Comparison of ENCODE assay signal across 19 cellular contexts in the genomic region with DNA sequence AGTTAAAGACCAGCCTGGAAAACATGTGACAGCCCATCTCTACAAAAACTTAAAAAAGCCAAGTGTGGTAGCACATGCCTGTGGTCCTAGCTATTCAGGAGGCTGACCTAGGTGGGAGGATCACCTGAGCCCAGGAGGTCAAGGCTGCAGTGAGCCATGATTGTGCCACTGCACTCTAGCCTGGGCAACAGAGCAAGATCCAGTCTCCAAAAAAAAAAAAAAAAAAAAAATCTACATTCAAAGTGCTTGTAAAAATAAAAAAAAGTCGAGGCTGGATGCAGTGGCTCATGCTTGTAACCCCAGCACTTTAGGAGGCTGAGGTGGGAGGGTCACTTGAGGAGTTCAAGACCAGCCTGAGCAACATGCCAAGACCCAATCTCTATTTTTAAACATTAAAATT. TPM values are rescaled to one million over a fixed set of nuclear protein-coding genes. Genes with fewer than 3 reads are reported as not detected.
DNase-seq lines count a peak whose midpoint lies in the region; ATAC-seq, FAIRE-seq and TF ChIP-seq lines count a peak whose summit lies in the region.
"Had no signal": no experiment of that assay in that cellular context is flagged by ENCODE, and none has a peak within 500 bp of the region (broad histone marks: within the 10 kb centered on the region; RNA-seq: fewer than 3 reads in every experiment).

No MANE protein-coding gene starts in this region.

- POLR2A ChIA-PET in HepG2 (lab: Yijun Ruan, JAX), result no interaction called here

- no peaks in the 10 kb centered on the region for H3K9me2 ChIP-seq in MM.1S (replicated peaks; ENCODE audit: insufficient read depth, low read length)
- H3K9me2 ChIP-seq: SK-N-SH had no signal

- intact Hi-C loops in HepG2 (cut with micrococcal nuclease; ENCODE audit: unreplicated experiment), result no loop called here
- intact Hi-C loops in colonic mucosa (cut with DNase I), result no loop called here

- peaks cover 99% of the 10 kb centered on the region for H3K79me2 ChIP-seq in MM.1S (ENCODE audit: low read length)
- H3K79me2 ChIP-seq in HepG2 (ENCODE audit: insufficient read depth, low read length), result peaks cover 93% of the 10 kb centered on the region

- no peak for TF ChIP-seq RAD21 in HepG2 (CRISPR knock-in tag; IDR thresholded peaks at IDR 0.05)

- no TSS peak for BruUV-seq in HepG2 (replicated peaks; lab: Mats Ljungman, UMichigan)

- H3K36me3 ChIP-seq in MM.1S (replicated peaks; ENCODE audit: insufficient read depth, low read length) (no peaks in the 10 kb centered on the region), HepG2 (replicated peaks in 1 of 2; ENCODE audit: control insufficient read depth in 1 of 2, insufficient read depth in 2 of 2, low read length in 2 of 2) (peaks cover 5 to 28% of the 10 kb centered on the region in 2 experiments), colonic mucosa (no peaks in the 10 kb centered on the region)

- H3K27ac ChIP-seq in MM.1S (ENCODE audit: low read length) (peak overlapping the region; percentile 31; the same call in 1 of the 2 replicates), VCaP (peak overlapping the region; percentile 67), HepG2 (ENCODE audit: extremely low read length, insufficient read depth, low read length) (no peak overlapping the region), colonic mucosa (no peak overlapping the region)
- H3K27ac ChIP-seq: Peyer's patch had no signal

- no peak for TF ChIP-seq EP300 in HepG2 (IDR thresholded peaks at IDR 0.05; ENCODE audit: low read depth in 2 of 2, low read length in 2 of 2)
- TF ChIP-seq EP300 in HepG2 (CRISPR knock-in tag; IDR thresholded peaks at IDR 0.05; ENCODE audit: borderline replicate concordance), result no peak

- DNase-seq in MM.1S (no peak), HepG2 (ENCODE audit: low spot score) (no peak), G401 (ENCODE audit: low spot score) (no peak), SIG-M5 treated with dmso at 0.1 percent for 504 hours (lab: John Stamatoyannopoulos, UW; ENCODE audit: unreplicated experiment) (no peak), colonic mucosa (no peak)
- DNase-seq: Caco-2; CD4-positive, alpha-beta T cell; GOT3; KG1; NCI-H1436; NCI-H1930; NCI-H526 treated with DMSO at 0.1 percent for 48 hours; Peyer's patch; SHP77; SK-N-SH; T-helper 1 cell had no signal

- WGBS in HepG2 (ENCODE audit: low lambda C conversion rate), result 29% methylated on average over 1 of the region's 1 CpG

- H3K9ac ChIP-seq in MM.1S (ENCODE audit: low read length) (no peak overlapping the region), HepG2 (ENCODE audit: insufficient read depth, low read depth, low read length) (no peak overlapping the region), colonic mucosa (ENCODE audit: low read depth in 2 of 2, low read length in 2 of 2) (no peak overlapping the region)
- H3K9ac ChIP-seq: SK-N-SH had no signal

- H2AFZ ChIP-seq in MM.1S (ENCODE audit: low read length) (no peak overlapping the region), HepG2 (ENCODE audit: low read length) (no peak overlapping the region)

- CTCF ChIA-PET in HepG2 (lab: Yijun Ruan, JAX; ENCODE audit: low intra/inter-chr PET ratio, low total read pairs), result no interaction called here

- TF ChIP-seq CTCF in MM.1S (IDR thresholded peaks at IDR 0.05; ENCODE audit: low read length), result no peak
- no peak for TF ChIP-seq CTCF in VCaP (conservative IDR thresholded peaks at IDR 0.05)
- TF ChIP-seq CTCF in HepG2 (CRISPR knock-in tag; IDR thresholded peaks at IDR 0.05), result no peak
- TF ChIP-seq CTCF in colonic mucosa (IDR thresholded peaks at IDR 0.05), result no peak

- H3K4me3 ChIP-seq in MM.1S (ENCODE audit: low read length) (no peak overlapping the region), HepG2 (replicated peaks in 1 of 3; ENCODE audit: insufficient read depth in 1 of 3, low read depth in 2 of 3, low read length in 3 of 3) (no peak overlapping the region), colonic mucosa (no peak overlapping the region)
- H3K4me3 ChIP-seq: Peyer's patch had no signal

- no peaks in the 10 kb centered on the region for H3F3A ChIP-seq in MM.1S (ENCODE audit: insufficient read depth, low read length)

- TF ChIP-seq POLR2A in HepG2 (IDR thresholded peaks at IDR 0.05; ENCODE audit: insufficient read depth in 1 of 2, low read depth in 2 of 2, low read length in 2 of 2), result no peak

- in situ Hi-C loops in HepG2 (cut with HindIII; ENCODE audit: extremely low pct_ligation_motif_present, low pct_unique_long_range_greater_than_20kb) (no loop called here), G401 (cut with HindIII; ENCODE audit: low sequenced_read_pairs) (loop anchor here (25.0 kb wide), 1 partner anchor 148 kb away; no protein-coding TSS in a partner anchor)

- H3K4me2 ChIP-seq in MM.1S (ENCODE audit: low read depth, low read length), result peak overlapping the region; percentile 16; the same call in 1 of the 2 replicates
- no peak overlapping the region for H3K4me2 ChIP-seq in HepG2 (ENCODE audit: low read depth, low read length)
- H3K4me2 ChIP-seq: SK-N-SH had no signal

- H3K27me3 ChIP-seq in MM.1S (replicated peaks; ENCODE audit: insufficient read depth, low read length) (no peaks in the 10 kb centered on the region), HepG2 (ENCODE audit: control insufficient read depth in 1 of 2, insufficient read depth in 2 of 2, low read length in 2 of 2) (no peaks in the 10 kb centered on the region), colonic mucosa (no peaks in the 10 kb centered on the region)
- H3K27me3 ChIP-seq: Peyer's patch had no signal

- H4K20me1 ChIP-seq in MM.1S (ENCODE audit: insufficient read depth, low read length), result peaks cover 65% of the 10 kb centered on the region
- H4K20me1 ChIP-seq in HepG2 (ENCODE audit: insufficient read depth, low read length), result peaks cover 94% of the 10 kb centered on the region

- peaks cover 9% of the 10 kb centered on the region; the same call in 1 of the 2 replicates for H3K4me1 ChIP-seq in MM.1S (ENCODE audit: low read length)
- H3K4me1 ChIP-seq in HepG2 (ENCODE audit: insufficient read depth, low read length), result peaks cover 21% of the 10 kb centered on the region
- H3K4me1 ChIP-seq in colonic mucosa, result peaks cover 10% of the 10 kb centered on the region

- FAIRE-seq in HepG2 (lab: Jason Lieb, UNC), result no peak

- H3K9me3 ChIP-seq in MM.1S (replicated peaks; ENCODE audit: insufficient read depth, low read length) (no peaks in the 10 kb centered on the region), HepG2 (ENCODE audit: low read length) (no peaks in the 10 kb centered on the region), colonic mucosa (no peaks in the 10 kb centered on the region)
- H3K9me3 ChIP-seq: Caco-2, Peyer's patch, SK-N-SH had no signal

- ATAC-seq in HepG2 (no peak), HG03196 (IDR thresholded peaks at IDR 0.05; ENCODE audit: unreplicated experiment) (no peak)
- ATAC-seq: HCT116 had no signal

TF ChIP-seq in HepG2, 621 proteins besides CTCF, POLR2A, EP300 and RAD21 (continues in another document):
- TF ChIP-seq, protein P1, sequence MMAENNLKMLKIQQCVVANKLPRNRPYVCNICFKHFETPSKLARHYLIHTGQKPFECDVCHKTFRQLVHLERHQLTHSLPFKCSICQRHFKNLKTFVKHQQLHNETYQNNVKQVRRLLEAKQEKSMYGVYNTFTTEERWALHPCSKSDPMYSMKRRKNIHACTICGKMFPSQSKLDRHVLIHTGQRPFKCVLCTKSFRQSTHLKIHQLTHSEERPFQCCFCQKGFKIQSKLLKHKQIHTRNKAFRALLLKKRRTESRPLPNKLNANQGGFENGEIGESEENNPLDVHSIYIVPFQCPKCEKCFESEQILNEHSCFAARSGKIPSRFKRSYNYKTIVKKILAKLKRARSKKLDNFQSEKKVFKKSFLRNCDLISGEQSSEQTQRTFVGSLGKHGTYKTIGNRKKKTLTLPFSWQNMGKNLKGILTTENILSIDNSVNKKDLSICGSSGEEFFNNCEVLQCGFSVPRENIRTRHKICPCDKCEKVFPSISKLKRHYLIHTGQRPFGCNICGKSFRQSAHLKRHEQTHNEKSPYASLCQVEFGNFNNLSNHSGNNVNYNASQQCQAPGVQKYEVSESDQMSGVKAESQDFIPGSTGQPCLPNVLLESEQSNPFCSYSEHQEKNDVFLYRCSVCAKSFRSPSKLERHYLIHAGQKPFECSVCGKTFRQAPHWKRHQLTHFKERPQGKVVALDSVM (CRISPR knock-in tag; IDR thresholded peaks at IDR 0.05), result peak; percentile 38; the same call in 1 of the 2 replicates
- TF ChIP-seq, protein P2, sequence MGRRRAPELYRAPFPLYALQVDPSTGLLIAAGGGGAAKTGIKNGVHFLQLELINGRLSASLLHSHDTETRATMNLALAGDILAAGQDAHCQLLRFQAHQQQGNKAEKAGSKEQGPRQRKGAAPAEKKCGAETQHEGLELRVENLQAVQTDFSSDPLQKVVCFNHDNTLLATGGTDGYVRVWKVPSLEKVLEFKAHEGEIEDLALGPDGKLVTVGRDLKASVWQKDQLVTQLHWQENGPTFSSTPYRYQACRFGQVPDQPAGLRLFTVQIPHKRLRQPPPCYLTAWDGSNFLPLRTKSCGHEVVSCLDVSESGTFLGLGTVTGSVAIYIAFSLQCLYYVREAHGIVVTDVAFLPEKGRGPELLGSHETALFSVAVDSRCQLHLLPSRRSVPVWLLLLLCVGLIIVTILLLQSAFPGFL (CRISPR knock-in tag; IDR thresholded peaks at IDR 0.05), result no peak
- TF ChIP-seq ZNF121 (CRISPR knock-in tag; IDR thresholded peaks at IDR 0.05), result peak; percentile 90

RNA-seq across cellular contexts. Expression of a gene that starts 51.4 kb away (rescaled TPM):
- total RNA-seq in HepG2 (2016; rRNA removed; fragmentation: Illumina TruSeq; extraction: Trizol) (64.7 and 84.6 TPM in 2 replicates), colonic mucosa (100 to 1,000 TPM; 119 to 124 TPM)
- 68.9 and 70.1 TPM in 2 replicates for total RNA-seq in HepG2 (2016; cell fraction: cytosol; rRNA removed; fragmentation: Illumina TruSeq; extraction: Trizol; ENCODE audit: low read depth)
- 57.0 and 74.5 TPM in 2 replicates for total RNA-seq in HepG2 (2016; cell fraction: insoluble cytoplasmic fraction; rRNA removed; fragmentation: Illumina TruSeq; extraction: Trizol)
- total RNA-seq in HepG2 (2016; cell fraction: membrane; rRNA removed; fragmentation: Illumina TruSeq; extraction: Trizol), result 30.6 and 37.0 TPM in 2 replicates
- total RNA-seq in HepG2 (2016; cell fraction: nucleus; rRNA removed; fragmentation: Illumina TruSeq; extraction: Trizol), result 99.1 and 105 TPM in 2 replicates
- 91.0 and 95.0 TPM in 2 replicates for polyA plus RNA-seq in HepG2 (2011; rRNA removed)
- 98.1 and 107 TPM in 2 replicates for polyA plus RNA-seq in HepG2 (2011; cell fraction: cytosol; rRNA removed)
- 116 and 134 TPM in 2 replicates for polyA plus RNA-seq in HepG2 (2011; cell fraction: nucleus; rRNA removed)
- 83.5 and 85.2 TPM in 2 replicates for polyA plus RNA-seq in HepG2 (2012)
- polyA plus RNA-seq in HepG2 (2016; cell fraction: cytosol; fragmentation: Illumina TruSeq; extraction: Trizol; ENCODE audit: low read depth), result 1.5 and 2.0 TPM in 2 replicates
- 53.8 and 55.5 TPM in 2 replicates for polyA plus RNA-seq in HepG2 (2016; cell fraction: insoluble cytoplasmic fraction; fragmentation: Illumina TruSeq; extraction: Trizol; ENCODE audit: low read depth)
- 6.6 and 7.3 TPM in 2 replicates for polyA plus RNA-seq in HepG2 (2016; cell fraction: membrane; fragmentation: Illumina TruSeq; extraction: Trizol; ENCODE audit: low read depth)
- polyA plus RNA-seq in HepG2 (2016; cell fraction: nucleus; fragmentation: Illumina TruSeq; extraction: Trizol; ENCODE audit: insufficient read depth, low read depth), result 59.9 and 64.4 TPM in 2 replicates
- 428 and 564 TPM in 2 replicates for polyA minus RNA-seq in HepG2 (2011; rRNA and poly(A)+ RNA removed; ENCODE audit: low replicate concordance)
- 112 and 124 TPM in 2 replicates for polyA minus RNA-seq in HepG2 (2011; cell fraction: cytosol; rRNA and poly(A)+ RNA removed)
- polyA minus RNA-seq in HepG2 (2011; cell fraction: nucleus; rRNA and poly(A)+ RNA removed), result 187 and 190 TPM in 2 replicates
- 43.0 and 64.4 TPM in 2 replicates for total RNA-seq in G401 (2014; rRNA removed; shearing (Covaris generic))

Comparison
In these comparisons a context has a peak if more than half of its experiments do, and no peak if none do; other contexts are left out.
1. H3K27ac ChIP-seq: peak in MM.1S (single experiment) and VCaP (single experiment); none in HepG2 (single experiment) and colonic mucosa (single experiment).